Comparison of ENCODE assay signal across 10 cellular contexts in genomic region chr18:14503691-14504090, GRCh38. TPM values are rescaled to one million over a fixed set of nuclear protein-coding genes. Genes with fewer than 3 reads are reported as not detected.
A peak's percentile ranks its signal among the peaks of the same experiment; 100 is the strongest.
DNase-seq lines count a peak whose midpoint lies in the region.
"Not testable (repeated sequence)": the region's sequence is repeated elsewhere in the genome, so short reads cannot be mapped to it uniquely, and the experiment has no call there.
"Had no signal": no experiment of that assay in that cellular context is flagged by ENCODE, and none has a peak within 500 bp of the region (broad histone marks: within the 10 kb centered on the region; RNA-seq: fewer than 3 reads in every experiment).

No MANE protein-coding gene starts in this region.

- DNase-seq in posterior vena cava (ENCODE audit: low spot score), result peak; percentile 42

- intact Hi-C loops in posterior vena cava (cut with DNase I), result not testable (repeated sequence)

RNA-seq across cellular contexts. Expression of gene POTEC, which starts 39.7 kb away (rescaled TPM):
- not detected for total RNA-seq in posterior vena cava
- total RNA-seq: A673; B cell; Caco-2; Calu3; CD4-positive, alpha-beta memory T cell; CD4-positive, alpha-beta T cell; CD4-positive, CD25-positive, alpha-beta regulatory T cell; CD8-positive, alpha-beta memory T cell; CD8-positive, alpha-beta T cell had no signal
